In genomic region chr4:42398448-42399355, GRCh38 we compare ENCODE assay signal across 8 cellular contexts. TPM values are rescaled to one million over a fixed set of nuclear protein-coding genes. Genes with fewer than 3 reads are reported as not detected.
A peak's percentile ranks its signal among the peaks of the same experiment; 100 is the strongest.
DNase-seq lines count a peak whose midpoint lies in the region; ATAC-seq and TF ChIP-seq lines count a peak whose summit lies in the region.

No MANE protein-coding gene starts in this region.

- BruUV-seq in PC-9 (replicated peaks; lab: Mats Ljungman, UMichigan) = no TSS peak

- H3K4me1 Mint-ChIP-seq in activated CD4-positive, alpha-beta T cell treated with anti-CD3 and anti-CD28 coated beads, Interleukin-2, amount 10 ng/mL, durations not matched to agents 7 days and 5 days = peaks cover 25% of the 10 kb centered on the region
- peaks cover 19% of the 10 kb centered on the region for H3K4me1 Mint-ChIP-seq in activated naive CD8-positive, alpha-beta T cell treated with anti-CD3 and anti-CD28 coated beads, Interleukin-2, amount 10 ng/mL, durations not matched to agents 7 days and 5 days

- H3K4me2 ChIP-seq in PC-9 = no peak overlapping the region

- no peak for DNase-seq in activated CD4-positive, alpha-beta T cell treated with anti-CD3 and anti-CD28 coated beads, Interleukin-2, amount 10 ng/mL, durations not matched to agents 7 days and 5 days
- no peak for DNase-seq in activated CD4-positive, alpha-beta T cell treated with anti-CD3 and anti-CD28 coated beads for 48 hours
- peak; percentile 55 for DNase-seq in activated naive CD8-positive, alpha-beta T cell treated with anti-CD3 and anti-CD28 coated beads, Interleukin-2, amount 10 ng/mL, durations not matched to agents 7 days and 5 days
- no peak for DNase-seq in left colon
- no peak for DNase-seq in tibial artery
- no peak for DNase-seq in DMS153 (lab: John Stamatoyannopoulos, UW)
- DNase-seq in PC-9 = no peak

- no peaks in the 10 kb centered on the region; the same call in 1 of the 2 replicates for H4K20me1 ChIP-seq in PC-9 (ENCODE audit: insufficient read depth)

- no peak for ATAC-seq in activated naive CD8-positive, alpha-beta T cell treated with anti-CD3 and anti-CD28 coated beads, Interleukin-2, amount 10 ng/mL, durations not matched to agents 7 days and 5 days (ENCODE audit: low read depth)
- ATAC-seq in left colon (peak; percentile 24), GM21619 (IDR thresholded peaks at IDR 0.05; ENCODE audit: unreplicated experiment) (no peak)

- no peaks in the 10 kb centered on the region for H3K9me2 ChIP-seq in PC-9 (ENCODE audit: insufficient read depth)

- H3K79me2 ChIP-seq in PC-9 (ENCODE audit: low read depth) = no peaks in the 10 kb centered on the region

- POLR2A ChIA-PET in activated CD4-positive, alpha-beta T cell treated with anti-CD3 and anti-CD28 coated beads, Interleukin-2, amount 10 ng/mL, durations not matched to agents 7 days and 5 days (lab: Charles Lee) = no interaction called here
- POLR2A ChIA-PET in activated naive CD8-positive, alpha-beta T cell treated with anti-CD3 and anti-CD28 coated beads, Interleukin-2, amount 10 ng/mL, durations not matched to agents 7 days and 5 days (lab: Charles Lee) = no interaction called here
- POLR2A ChIA-PET in PC-9 (lab: Charles Lee; ENCODE audit: unreplicated experiment) = no interaction called here

- peaks cover 77% of the 10 kb centered on the region for H3K27me3 Mint-ChIP-seq in activated CD4-positive, alpha-beta T cell treated with anti-CD3 and anti-CD28 coated beads, Interleukin-2, amount 10 ng/mL, durations not matched to agents 7 days and 5 days
- H3K27me3 Mint-ChIP-seq in activated naive CD8-positive, alpha-beta T cell treated with anti-CD3 and anti-CD28 coated beads, Interleukin-2, amount 10 ng/mL, durations not matched to agents 7 days and 5 days = peaks cover 68% of the 10 kb centered on the region

- H2AFZ ChIP-seq in PC-9 = no peak overlapping the region

- H3K27ac Mint-ChIP-seq in activated CD4-positive, alpha-beta T cell treated with anti-CD3 and anti-CD28 coated beads, Interleukin-2, amount 10 ng/mL, durations not matched to agents 7 days and 5 days = no peak overlapping the region
- no peak overlapping the region for H3K27ac Mint-ChIP-seq in activated naive CD8-positive, alpha-beta T cell treated with anti-CD3 and anti-CD28 coated beads, Interleukin-2, amount 10 ng/mL, durations not matched to agents 7 days and 5 days

- no peaks in the 10 kb centered on the region for H3K36me3 Mint-ChIP-seq in activated CD4-positive, alpha-beta T cell treated with anti-CD3 and anti-CD28 coated beads, Interleukin-2, amount 10 ng/mL, durations not matched to agents 7 days and 5 days (ENCODE audit: low read depth)
- H3K36me3 Mint-ChIP-seq in activated naive CD8-positive, alpha-beta T cell treated with anti-CD3 and anti-CD28 coated beads, Interleukin-2, amount 10 ng/mL, durations not matched to agents 7 days and 5 days = no peaks in the 10 kb centered on the region

- no peaks in the 10 kb centered on the region for H3K9me3 Mint-ChIP-seq in activated CD4-positive, alpha-beta T cell treated with anti-CD3 and anti-CD28 coated beads, Interleukin-2, amount 10 ng/mL, durations not matched to agents 7 days and 5 days
- no peaks in the 10 kb centered on the region for H3K9me3 Mint-ChIP-seq in activated naive CD8-positive, alpha-beta T cell treated with anti-CD3 and anti-CD28 coated beads, Interleukin-2, amount 10 ng/mL, durations not matched to agents 7 days and 5 days

- H3K4me1 ChIP-seq in tibial artery = peaks cover 0 to 30% (median 24%) of the 10 kb centered on the region in 4 donors
- no peaks in the 10 kb centered on the region for H3K4me1 ChIP-seq in PC-9 (replicated peaks; ENCODE audit: insufficient read depth)

- peaks cover 0 to 38% of the 10 kb centered on the region in 2 donors for H3K27me3 ChIP-seq in tibial artery
- H3K27me3 ChIP-seq in PC-9 (ENCODE audit: insufficient read depth, low read depth) = peaks cover 26% of the 10 kb centered on the region

- H3F3A ChIP-seq in PC-9 (ENCODE audit: insufficient read depth, low read depth) = no peaks in the 10 kb centered on the region

- H3K4me3 ChIP-seq in tibial artery = peak overlapping the region; percentile 54
- H3K4me3 ChIP-seq in PC-9 = no peak overlapping the region

- H3K36me3 ChIP-seq in tibial artery (no peaks in the 10 kb centered on the region), PC-9 (ENCODE audit: low read depth) (no peaks in the 10 kb centered on the region)

- H3K9me3 ChIP-seq in tibial artery (no peaks in the 10 kb centered on the region), PC-9 (ENCODE audit: insufficient read depth, low read depth) (no peaks in the 10 kb centered on the region)

- CTCF ChIA-PET in activated CD4-positive, alpha-beta T cell treated with anti-CD3 and anti-CD28 coated beads, Interleukin-2, amount 10 ng/mL, durations not matched to agents 7 days and 5 days (lab: Charles Lee) = interaction anchor here (1.4 kb wide), 1 partner anchor 19 kb away, joined by 4 read pairs; no protein-coding TSS in a partner anchor
- CTCF ChIA-PET in PC-9 (lab: Charles Lee) = no interaction called here

- no peak for TF ChIP-seq CTCF in tibial artery (IDR thresholded peaks at IDR 0.05)
- TF ChIP-seq CTCF in PC-9 (conservative IDR thresholded peaks at IDR 0.05) = no peak

- intact Hi-C loops in left colon (cut with DNase I, micrococcal nuclease) = no loop called here
- intact Hi-C loops in tibial artery (cut with DNase I; ENCODE audit: low total_unique reads) = no loop called here
- intact Hi-C loops in PC-9 (cut with micrococcal nuclease; ENCODE audit: unreplicated experiment) = no loop called here

- no peak overlapping the region for H3K27ac ChIP-seq in tibial artery
- no peak overlapping the region for H3K27ac ChIP-seq in PC-9

- H3K4me3 Mint-ChIP-seq in activated CD4-positive, alpha-beta T cell treated with anti-CD3 and anti-CD28 coated beads, Interleukin-2, amount 10 ng/mL, durations not matched to agents 7 days and 5 days = peak overlapping the region; percentile 63
- H3K4me3 Mint-ChIP-seq in activated naive CD8-positive, alpha-beta T cell treated with anti-CD3 and anti-CD28 coated beads, Interleukin-2, amount 10 ng/mL, durations not matched to agents 7 days and 5 days = peak overlapping the region; percentile 78

RNA-seq across cellular contexts. Expression of gene SHISA3, which starts 1.4 kb away (rescaled TPM):
- total RNA-seq in activated CD4-positive, alpha-beta T cell treated with anti-CD3 and anti-CD28 coated beads, Interleukin-2, amount 10 ng/mL, durations not matched to agents 7 days and 5 days = under 1 TPM; 0.42 to 0.69 TPM
- under 1 TPM; 0.64 to 0.85 TPM for total RNA-seq in activated naive CD8-positive, alpha-beta T cell treated with anti-CD3 and anti-CD28 coated beads, Interleukin-2, amount 10 ng/mL, durations not matched to agents 7 days and 5 days
- total RNA-seq in left colon (1 to 10 TPM in 1 of 2 donors, under 1 TPM in 1; 0.52 to 1.9 TPM), PC-9 (2021) (not detected in 2 replicates)
